ENCODE assay signal across 1 cellular context in the genomic region with DNA sequence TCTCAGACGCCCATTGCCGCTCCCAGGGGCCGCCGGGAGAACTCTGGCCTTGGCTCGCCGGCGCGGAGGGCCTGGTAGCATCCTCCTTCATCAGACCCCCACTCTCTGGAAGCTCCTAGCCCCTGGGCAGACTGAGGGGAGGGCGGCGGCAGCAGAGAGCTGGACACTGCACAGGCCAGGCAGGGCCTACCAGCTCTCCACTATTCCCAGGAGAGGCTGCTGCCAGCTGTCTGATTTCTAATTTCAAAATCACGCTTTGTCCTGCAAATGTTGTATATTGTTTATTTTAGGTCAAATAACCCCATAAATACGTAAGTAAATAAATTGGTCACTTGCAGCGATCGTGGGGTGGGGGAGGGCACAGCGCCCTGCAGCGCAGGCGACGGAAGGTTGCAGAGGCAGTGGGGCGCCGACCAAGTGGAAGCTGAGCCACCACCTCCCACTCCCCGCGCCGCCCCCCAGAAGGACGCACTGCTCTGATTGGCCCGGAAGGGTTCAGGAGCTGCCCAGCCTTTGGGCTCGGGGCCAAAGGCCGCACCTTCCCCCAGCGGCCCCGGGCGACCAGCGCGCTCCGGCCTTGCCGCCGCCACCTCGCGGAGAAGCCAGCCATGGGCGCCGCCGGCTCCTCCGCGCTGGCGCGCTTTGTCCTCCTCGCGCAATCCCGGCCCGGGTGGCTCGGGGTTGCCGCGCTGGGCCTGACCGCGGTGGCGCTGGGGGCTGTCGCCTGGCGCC.
TF ChIP-seq lines count a peak whose summit lies in the region.

TSS of gene MTARC1 (plus strand) at position 577 of the 732 bp plus-strand sequence. CDS start at position 609, 32 bp downstream.

TF ChIP-seq in HEK293, 187 proteins besides CTCF, POLR2A, EP300 and RAD21 (continued from another document):
- TF ChIP-seq, protein P1, sequence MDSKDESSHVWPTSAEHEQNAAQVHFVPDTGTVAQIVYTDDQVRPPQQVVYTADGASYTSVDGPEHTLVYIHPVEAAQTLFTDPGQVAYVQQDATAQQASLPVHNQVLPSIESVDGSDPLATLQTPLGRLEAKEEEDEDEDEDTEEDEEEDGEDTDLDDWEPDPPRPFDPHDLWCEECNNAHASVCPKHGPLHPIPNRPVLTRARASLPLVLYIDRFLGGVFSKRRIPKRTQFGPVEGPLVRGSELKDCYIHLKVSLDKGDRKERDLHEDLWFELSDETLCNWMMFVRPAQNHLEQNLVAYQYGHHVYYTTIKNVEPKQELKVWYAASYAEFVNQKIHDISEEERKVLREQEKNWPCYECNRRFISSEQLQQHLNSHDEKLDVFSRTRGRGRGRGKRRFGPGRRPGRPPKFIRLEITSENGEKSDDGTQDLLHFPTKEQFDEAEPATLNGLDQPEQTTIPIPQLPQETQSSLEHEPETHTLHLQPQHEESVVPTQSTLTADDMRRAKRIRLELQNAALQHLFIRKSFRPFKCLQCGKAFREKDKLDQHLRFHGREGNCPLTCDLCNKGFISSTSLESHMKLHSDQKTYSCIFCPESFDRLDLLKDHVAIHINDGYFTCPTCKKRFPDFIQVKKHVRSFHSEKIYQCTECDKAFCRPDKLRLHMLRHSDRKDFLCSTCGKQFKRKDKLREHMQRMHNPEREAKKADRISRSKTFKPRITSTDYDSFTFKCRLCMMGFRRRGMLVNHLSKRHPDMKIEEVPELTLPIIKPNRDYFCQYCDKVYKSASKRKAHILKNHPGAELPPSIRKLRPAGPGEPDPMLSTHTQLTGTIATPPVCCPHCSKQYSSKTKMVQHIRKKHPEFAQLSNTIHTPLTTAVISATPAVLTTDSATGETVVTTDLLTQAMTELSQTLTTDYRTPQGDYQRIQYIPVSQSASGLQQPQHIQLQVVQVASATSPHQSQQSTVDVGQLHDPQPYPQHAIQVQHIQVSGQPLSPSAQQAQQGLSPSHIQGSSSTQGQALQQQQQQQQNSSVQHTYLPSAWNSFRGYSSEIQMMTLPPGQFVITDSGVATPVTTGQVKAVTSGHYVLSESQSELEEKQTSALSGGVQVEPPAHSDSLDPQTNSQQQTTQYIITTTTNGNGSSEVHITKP (tag by site-specific recombination; IDR thresholded peaks at IDR 0.05), result peak; percentile 55
- TF ChIP-seq ZEB2 (tag by site-specific recombination; IDR thresholded peaks at IDR 0.05) (peak; percentile 71), KLF16 (tag by site-specific recombination; IDR thresholded peaks at IDR 0.05) (peak; percentile 80; the same call in 1 of the 2 replicates), ZNF341 (tag by site-specific recombination; IDR thresholded peaks at IDR 0.05; ENCODE audit: low read depth) (peak; percentile 88), KLF9 (tag by site-specific recombination; IDR thresholded peaks at IDR 0.05; ENCODE audit: low read depth) (no peak), ZNF302 (tag by site-specific recombination; IDR thresholded peaks at IDR 0.05; ENCODE audit: low read depth) (no peak), ZBTB48 (tag by site-specific recombination; IDR thresholded peaks at IDR 0.05) (peak; percentile 48), REPIN1 (tag by site-specific recombination; IDR thresholded peaks at IDR 0.05; ENCODE audit: low read depth) (0 out of 2 replicates have a peak, but pooled peaks have one; percentile 30), KLF7 (tag by site-specific recombination; IDR thresholded peaks at IDR 0.05; ENCODE audit: borderline replicate concordance) (peak; percentile 79; the same call in 1 of the 2 replicates), ZNF629 (tag by site-specific recombination; IDR thresholded peaks at IDR 0.05) (peak; percentile 78), SALL2 (tag by site-specific recombination; IDR thresholded peaks at IDR 0.05; ENCODE audit: borderline replicate concordance) (no peak), ZNF423 (tag by site-specific recombination; IDR thresholded peaks at IDR 0.05) (peak; percentile 90), GLI2 (tag by site-specific recombination; IDR thresholded peaks at IDR 0.05; ENCODE audit: borderline replicate concordance, low read depth) (no peak; the same call in 1 of the 2 replicates), ZNF670 (tag by site-specific recombination; IDR thresholded peaks at IDR 0.05; ENCODE audit: low read depth) (no peak), ZNF660 (tag by site-specific recombination; IDR thresholded peaks at IDR 0.05) (peak; percentile 62; the same call in 1 of the 2 replicates), ZNF449 (tag by site-specific recombination; IDR thresholded peaks at IDR 0.05) (peak; percentile 79; the same call in 1 of the 2 replicates), KLF1 (tag by site-specific recombination; IDR thresholded peaks at IDR 0.05) (peak; percentile 64), ZBTB11 (tag by site-specific recombination; conservative IDR thresholded peaks at IDR 0.05; ENCODE audit: low read depth) (peak; percentile 51), ZNF138 (tag by site-specific recombination; IDR thresholded peaks at IDR 0.05; ENCODE audit: borderline replicate concordance) (no peak), SP3 (tag by site-specific recombination; IDR thresholded peaks at IDR 0.05) (peak; percentile 52), GLIS2 (tag by site-specific recombination; IDR thresholded peaks at IDR 0.05) (peak; percentile 85), ZSCAN30 (tag by site-specific recombination; IDR thresholded peaks at IDR 0.05) (peak; percentile 33; the same call in 1 of the 2 replicates), ZFP3 (tag by site-specific recombination; IDR thresholded peaks at IDR 0.05; ENCODE audit: low read depth) (no peak; the same call in 1 of the 2 replicates), ZBTB10 (tag by site-specific recombination; IDR thresholded peaks at IDR 0.05) (peak; percentile 66; the same call in 1 of the 2 replicates), ZNF324 (tag by site-specific recombination; IDR thresholded peaks at IDR 0.05) (peak; percentile 61; the same call in 1 of the 2 replicates), KLF8 (tag by site-specific recombination; IDR thresholded peaks at IDR 0.05) (peak; percentile 92), ZNF76 (tag by site-specific recombination; IDR thresholded peaks at IDR 0.05; ENCODE audit: borderline replicate concordance, low read depth) (peak; percentile 18; the same call in 1 of the 2 replicates), ZNF692 (tag by site-specific recombination; IDR thresholded peaks at IDR 0.05) (peak; percentile 59), MYNN (tag by site-specific recombination; IDR thresholded peaks at IDR 0.05; ENCODE audit: borderline replicate concordance) (no peak), ZNF239 (tag by site-specific recombination; IDR thresholded peaks at IDR 0.05) (no peak)
- TF ChIP-seq, protein P2, sequence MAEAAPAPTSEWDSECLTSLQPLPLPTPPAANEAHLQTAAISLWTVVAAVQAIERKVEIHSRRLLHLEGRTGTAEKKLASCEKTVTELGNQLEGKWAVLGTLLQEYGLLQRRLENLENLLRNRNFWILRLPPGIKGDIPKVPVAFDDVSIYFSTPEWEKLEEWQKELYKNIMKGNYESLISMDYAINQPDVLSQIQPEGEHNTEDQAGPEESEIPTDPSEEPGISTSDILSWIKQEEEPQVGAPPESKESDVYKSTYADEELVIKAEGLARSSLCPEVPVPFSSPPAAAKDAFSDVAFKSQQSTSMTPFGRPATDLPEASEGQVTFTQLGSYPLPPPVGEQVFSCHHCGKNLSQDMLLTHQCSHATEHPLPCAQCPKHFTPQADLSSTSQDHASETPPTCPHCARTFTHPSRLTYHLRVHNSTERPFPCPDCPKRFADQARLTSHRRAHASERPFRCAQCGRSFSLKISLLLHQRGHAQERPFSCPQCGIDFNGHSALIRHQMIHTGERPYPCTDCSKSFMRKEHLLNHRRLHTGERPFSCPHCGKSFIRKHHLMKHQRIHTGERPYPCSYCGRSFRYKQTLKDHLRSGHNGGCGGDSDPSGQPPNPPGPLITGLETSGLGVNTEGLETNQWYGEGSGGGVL (tag by site-specific recombination; IDR thresholded peaks at IDR 0.05), result peak; percentile 53
- TF ChIP-seq, protein P3, sequence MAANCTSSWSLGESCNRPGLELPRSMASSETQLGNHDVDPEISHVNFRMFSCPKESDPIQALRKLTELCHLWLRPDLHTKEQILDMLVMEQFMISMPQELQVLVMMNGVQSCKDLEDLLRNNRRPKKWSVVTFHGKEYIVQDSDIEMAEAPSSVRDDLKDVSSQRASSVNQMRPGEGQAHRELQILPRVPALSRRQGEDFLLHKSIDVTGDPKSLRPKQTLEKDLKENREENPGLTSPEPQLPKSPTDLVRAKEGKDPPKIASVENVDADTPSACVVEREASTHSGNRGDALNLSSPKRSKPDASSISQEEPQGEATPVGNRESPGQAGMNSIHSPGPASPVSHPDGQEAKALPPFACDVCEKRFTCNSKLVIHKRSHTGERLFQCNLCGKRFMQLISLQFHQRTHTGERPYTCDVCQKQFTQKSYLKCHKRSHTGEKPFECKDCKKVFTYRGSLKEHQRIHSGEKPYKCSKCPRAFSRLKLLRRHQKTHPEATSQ (tag by site-specific recombination; IDR thresholded peaks at IDR 0.05), result 0 out of 2 replicates have a peak, but pooled peaks have one; percentile 23
